Comparison of ENCODE assay signal across 21 cellular contexts in genomic region chr2:181185948-181186347, GRCh38.
A peak's percentile ranks its signal among the peaks of the same experiment; 100 is the strongest.
DNase-seq lines count a peak whose midpoint lies in the region; ATAC-seq, FAIRE-seq and TF ChIP-seq lines count a peak whose summit lies in the region.
"Had no signal": no experiment of that assay in that cellular context is flagged by ENCODE, and none has a peak within 500 bp of the region (broad histone marks: within the 10 kb centered on the region; RNA-seq: fewer than 3 reads in every experiment).

No MANE protein-coding gene starts in this region.

- H3K27me3 Mint-ChIP-seq in activated CD4-positive, alpha-beta T cell treated with anti-CD3 and anti-CD28 coated beads for 36 hours, result no peaks in the 10 kb centered on the region

- H3K4me1 Mint-ChIP-seq in activated CD4-positive, alpha-beta T cell treated with anti-CD3 and anti-CD28 coated beads for 36 hours, result peaks cover 16% of the 10 kb centered on the region

- TF ChIP-seq CTCF in foreskin keratinocyte (conservative IDR thresholded peaks at IDR 0.05), result no peak

- CTCF ChIA-PET in activated CD4-positive, alpha-beta T cell treated with anti-CD3 and anti-CD28 coated beads for 36 hours (lab: Charles Lee), result interaction anchor here (1.5 kb wide), 1 partner anchor 9 kb away, joined by 5 read pairs; no protein-coding TSS in a partner anchor

- no peak for TF ChIP-seq POLR2A in GM12891 (IDR thresholded peaks at IDR 0.05; ENCODE audit: low read depth, low read length)

- peak; percentile 23 for FAIRE-seq in GM12891 (lab: Jason Lieb, UNC)
- FAIRE-seq: A549, D721Med, G401.6 had no signal

- POLR2A ChIA-PET in activated CD4-positive, alpha-beta T cell treated with anti-CD3 and anti-CD28 coated beads for 36 hours (lab: Charles Lee), result interaction anchor here (0.5 kb wide), 1 partner anchor 66 kb away, joined by 4 read pairs; no protein-coding TSS in a partner anchor

- H3K36me3 Mint-ChIP-seq in activated CD4-positive, alpha-beta T cell treated with anti-CD3 and anti-CD28 coated beads for 36 hours (ENCODE audit: low read depth), result peaks cover 2% of the 10 kb centered on the region

- H3K4me3 Mint-ChIP-seq in activated CD4-positive, alpha-beta T cell treated with anti-CD3 and anti-CD28 coated beads for 36 hours, result no peak overlapping the region
- H3K4me3 Mint-ChIP-seq: activated naive CD4-positive, alpha-beta T cell treated with anti-CD3 and anti-CD28 coated beads for 36 hours had no signal

- H3K27ac ChIP-seq in foreskin keratinocyte, result no peak overlapping the region
- H3K27ac ChIP-seq: A549; BLaER1 treated with 17β-estradiol and CSF1 and Interleukin-3, amounts not matched to agents 10 nM and 100 nM had no signal

- peak; percentile 81 for ATAC-seq in activated CD4-positive, alpha-beta T cell treated with anti-CD3 and anti-CD28 coated beads for 36 hours
- ATAC-seq in foreskin keratinocyte, result peak; percentile 33
- no peak for ATAC-seq in HG03342 (IDR thresholded peaks at IDR 0.05; ENCODE audit: unreplicated experiment)
- ATAC-seq in GM21381 (IDR thresholded peaks at IDR 0.05; ENCODE audit: unreplicated experiment), result no peak
- ATAC-seq: A549, Right ventricle myocardium inferior had no signal

- H3K27me3 ChIP-seq in foreskin keratinocyte, result no peaks in the 10 kb centered on the region
- H3K27me3 ChIP-seq: BLaER1 treated with 17β-estradiol and CSF1 and Interleukin-3, amounts not matched to agents 10 nM and 100 nM had no signal

- no peaks in the 10 kb centered on the region for H3K4me1 ChIP-seq in foreskin keratinocyte
- H3K4me1 ChIP-seq: A549 had no signal

- no peak for DNase-seq in activated CD4-positive, alpha-beta T cell treated with anti-CD3 and anti-CD28 coated beads for 36 hours
- DNase-seq in activated CD4-positive, alpha-beta T cell treated with anti-CD3 and anti-CD28 coated beads for 48 hours, result no peak
- DNase-seq in GM12891 (ENCODE audit: insufficient read length, low spot score), result no peak
- peak; percentile 91 for DNase-seq in NCI-H2171 treated with DMSO at 0.1 percent for 48 hours (lab: John Stamatoyannopoulos, UW)
- peak; percentile 4 to 44 for DNase-seq in foreskin keratinocyte
- DNase-seq in posterior vena cava (ENCODE audit: low spot score), result no peak
- DNase-seq: activated CD8-positive, alpha-beta memory T cell treated with anti-CD3 and anti-CD28 coated beads, Interleukin-2, amount 50 U/mL, for 48 hours; activated naive CD4-positive, alpha-beta T cell treated with anti-CD3 and anti-CD28 coated beads for 36 hours; cerebellar nuclear complex; effector CD8-positive, alpha-beta T cell; GOT3; KG1; NCI-H187 treated with DMSO at 0.1 percent for 48 hours; stimulated activated CD4-positive, alpha-beta T cell treated with anti-CD3 and anti-CD28 coated beads, Interleukin-12 subunit alpha, Interleukin-12 subunit beta, amount 100 ng/mL, for 4 hours had no signal

- no peaks in the 10 kb centered on the region for H3K9me3 Mint-ChIP-seq in activated CD4-positive, alpha-beta T cell treated with anti-CD3 and anti-CD28 coated beads for 36 hours (ENCODE audit: low read depth)

- intact Hi-C loops in activated CD4-positive, alpha-beta T cell treated with anti-CD3 and anti-CD28 coated beads for 36 hours (cut with DNase I, micrococcal nuclease), result no loop called here
- intact Hi-C loops in posterior vena cava (cut with DNase I), result no loop called here

- no peak overlapping the region for H3K27ac Mint-ChIP-seq in activated CD4-positive, alpha-beta T cell treated with anti-CD3 and anti-CD28 coated beads for 36 hours
- H3K27ac Mint-ChIP-seq: activated naive CD4-positive, alpha-beta T cell treated with anti-CD3 and anti-CD28 coated beads for 36 hours had no signal

TF ChIP-seq in GM12891, 5 proteins besides CTCF, POLR2A, EP300 and RAD21:
- no peak for TF ChIP-seq TAF1 (IDR thresholded peaks at IDR 0.05; ENCODE audit: low read depth, low read length)
- TF ChIP-seq POU2F2 (IDR thresholded peaks at IDR 0.05; ENCODE audit: low read depth, low read length), result no peak
- TF ChIP-seq POLR2AphosphoS5 (IDR thresholded peaks at IDR 0.05; ENCODE audit: low read depth, low read length), result no peak
- no peak for TF ChIP-seq SPI1 (IDR thresholded peaks at IDR 0.05; ENCODE audit: low read depth, low read length)
- TF ChIP-seq PAX5 (IDR thresholded peaks at IDR 0.05; ENCODE audit: insufficient read depth, low read length, severe bottlenecking), result no peak

Comparison
In these comparisons a context has a peak if more than half of its experiments do, and no peak if none do; other contexts are left out.
1. ATAC-seq: peak in activated CD4-positive, alpha-beta T cell treated with anti-CD3 and anti-CD28 coated beads for 36 hours (single experiment) and foreskin keratinocyte (single experiment); none in HG03342 (single experiment) and GM21381 (single experiment).
2. DNase-seq: peak in NCI-H2171 treated with DMSO at 0.1 percent for 48 hours (single experiment) and foreskin keratinocyte (2 of 2); none in activated CD4-positive, alpha-beta T cell treated with anti-CD3 and anti-CD28 coated beads for 36 hours (single experiment), activated CD4-positive, alpha-beta T cell treated with anti-CD3 and anti-CD28 coated beads for 48 hours (single experiment), GM12891 (single experiment) and posterior vena cava (single experiment).